ENCODE assay signal across 15 cellular contexts in the genomic region with DNA sequence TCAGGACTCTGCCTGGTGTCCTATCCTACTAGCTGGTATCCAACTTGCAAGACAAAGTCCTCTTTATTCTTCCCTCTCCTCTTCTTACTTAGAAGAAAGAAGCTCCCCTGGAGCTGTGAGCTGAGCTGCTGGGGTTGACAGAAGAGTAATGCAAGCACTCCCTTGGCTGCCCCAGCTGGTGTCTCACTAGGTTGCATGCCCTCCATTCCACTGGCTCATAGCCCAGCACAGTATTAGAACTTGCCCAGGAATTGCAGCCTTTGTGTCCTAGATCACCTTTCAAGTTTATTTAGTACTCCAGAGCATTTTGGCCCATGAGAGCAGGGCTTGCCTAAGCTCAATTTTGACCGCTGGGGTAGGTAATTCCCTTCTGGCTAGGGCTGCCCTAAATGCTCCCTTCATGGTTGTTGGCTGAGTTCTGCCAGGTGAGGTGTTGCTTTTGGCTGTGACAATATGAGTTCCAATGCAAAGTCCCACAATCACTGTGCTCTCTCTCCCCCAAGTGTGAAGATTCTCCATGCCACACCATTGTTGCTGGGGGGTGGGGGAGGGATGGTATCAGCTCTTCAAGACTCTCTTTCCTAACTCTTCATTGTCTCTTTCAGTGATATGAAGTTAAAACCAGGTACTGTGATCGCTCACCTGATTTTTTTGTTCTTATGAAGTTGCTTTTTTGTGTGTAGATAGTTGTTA.
DNase-seq lines count a peak whose midpoint lies in the region; ATAC-seq and TF ChIP-seq lines count a peak whose summit lies in the region.
"Had no signal": no experiment of that assay in that cellular context is flagged by ENCODE, and none has a peak within 500 bp of the region (broad histone marks: within the 10 kb centered on the region; RNA-seq: fewer than 3 reads in every experiment).

No MANE protein-coding gene starts in this region.

- DNase-seq in EL (peak; percentile 40), NCI-H446 treated with DMSO at 0.1 percent for 48 hours (lab: John Stamatoyannopoulos, UW) (peak; percentile 72), fibroblast of the conjunctiva (ENCODE audit: low read depth) (peak; percentile 23), omental fat pad (ENCODE audit: low spot score) (no peak), NCI-H1092 (lab: John Stamatoyannopoulos, UW) (no peak), HEK293T (ENCODE audit: extremely low spot score) (no peak), globus pallidus (ENCODE audit: low spot score) (no peak)
- DNase-seq: activated CD4-positive, alpha-beta memory T cell treated with anti-CD3 and anti-CD28 coated beads for 36 hours; DMS79 treated with DMSO at 0.1 percent for 48 hours; left colon; NCI-H2107; NCI-H748 treated with DMSO at 0.1 percent for 48 hours; stimulated activated CD4-positive, alpha-beta T cell treated with anti-CD3 and anti-CD28 coated beads, Interleukin-2, amount 100 ng/mL, for 24 hours had no signal

- ATAC-seq in omental fat pad (ENCODE audit: low FRiP score) (peak; percentile 60), GM19035 (IDR thresholded peaks at IDR 0.05; ENCODE audit: unreplicated experiment) (no peak)
- ATAC-seq: left colon, Panc1 had no signal

- no peak for TF ChIP-seq CTCF in omental fat pad (IDR thresholded peaks at IDR 0.05)

- CTCF ChIA-PET in HEK293T (lab: Yijun Ruan, JAX), result no interaction called here

- POLR2A ChIA-PET in HEK293T (lab: Yijun Ruan, JAX), result no interaction called here

TF ChIP-seq in HEK293T, 16 proteins besides CTCF, POLR2A, EP300 and RAD21:
- no peak for TF ChIP-seq BHLHE40 (IDR thresholded peaks at IDR 0.05; ENCODE audit: borderline replicate concordance)
- TF ChIP-seq HDGF (IDR thresholded peaks at IDR 0.05; ENCODE audit: borderline replicate concordance), result no peak
- no peak for TF ChIP-seq FOXA1 (IDR thresholded peaks at IDR 0.05)
- no peak for TF ChIP-seq CTBP1 (IDR thresholded peaks at IDR 0.05; ENCODE audit: borderline replicate concordance)
- TF ChIP-seq FOXM1 (IDR thresholded peaks at IDR 0.05; ENCODE audit: borderline replicate concordance), result no peak
- TF ChIP-seq ELF4 (IDR thresholded peaks at IDR 0.05), result no peak
- TF ChIP-seq SUZ12 (IDR thresholded peaks at IDR 0.05), result no peak
- no peak for TF ChIP-seq TARDBP (IDR thresholded peaks at IDR 0.05)
- TF ChIP-seq L3MBTL2 (conservative IDR thresholded peaks at IDR 0.05), result no peak
- TF ChIP-seq SP1 (IDR thresholded peaks at IDR 0.05), result no peak
- no peak for TF ChIP-seq ARNT (IDR thresholded peaks at IDR 0.05)
- no peak for TF ChIP-seq NFRKB (IDR thresholded peaks at IDR 0.05)
- TF ChIP-seq ZNF384 (IDR thresholded peaks at IDR 0.05), result no peak
- TF ChIP-seq, protein P1, sequence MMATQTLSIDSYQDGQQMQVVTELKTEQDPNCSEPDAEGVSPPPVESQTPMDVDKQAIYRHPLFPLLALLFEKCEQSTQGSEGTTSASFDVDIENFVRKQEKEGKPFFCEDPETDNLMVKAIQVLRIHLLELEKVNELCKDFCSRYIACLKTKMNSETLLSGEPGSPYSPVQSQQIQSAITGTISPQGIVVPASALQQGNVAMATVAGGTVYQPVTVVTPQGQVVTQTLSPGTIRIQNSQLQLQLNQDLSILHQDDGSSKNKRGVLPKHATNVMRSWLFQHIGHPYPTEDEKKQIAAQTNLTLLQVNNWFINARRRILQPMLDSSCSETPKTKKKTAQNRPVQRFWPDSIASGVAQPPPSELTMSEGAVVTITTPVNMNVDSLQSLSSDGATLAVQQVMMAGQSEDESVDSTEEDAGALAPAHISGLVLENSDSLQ (IDR thresholded peaks at IDR 0.05), result no peak
- TF ChIP-seq LEF1 (IDR thresholded peaks at IDR 0.05; ENCODE audit: borderline replicate concordance), result no peak
- no peak for TF ChIP-seq FOXK2 (IDR thresholded peaks at IDR 0.05)

Comparison
In these comparisons a context has a peak if more than half of its experiments do, and no peak if none do; other contexts are left out.
1. DNase-seq: peak in EL (single experiment), NCI-H446 treated with DMSO at 0.1 percent for 48 hours (single experiment) and fibroblast of the conjunctiva (single experiment); none in omental fat pad (single experiment), NCI-H1092 (single experiment), HEK293T (single experiment) and globus pallidus (single experiment).